ENCODE assay signal across 17 cellular contexts in the genomic region with DNA sequence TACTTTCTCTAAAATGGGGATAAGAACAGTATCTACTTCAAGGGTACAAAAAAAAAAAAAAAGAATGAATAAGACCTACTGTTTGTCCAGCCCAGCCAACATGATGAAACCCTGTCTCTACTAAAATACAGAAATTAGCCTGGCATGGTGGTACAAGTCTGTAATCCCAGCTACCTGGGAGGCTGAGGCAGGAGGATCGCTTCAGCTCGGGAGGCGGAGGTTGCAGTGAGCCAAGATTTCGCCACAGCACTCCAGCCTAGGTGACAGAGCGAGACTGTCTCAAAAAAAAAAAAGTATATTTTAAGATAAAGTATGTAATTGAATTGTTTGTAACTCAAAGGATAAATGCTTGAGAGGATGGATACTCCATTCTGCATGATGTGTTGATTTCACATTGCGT. TPM values are rescaled to one million over a fixed set of nuclear protein-coding genes. Genes with fewer than 3 reads are reported as not detected.
A peak's percentile ranks its signal among the peaks of the same experiment; 100 is the strongest.
DNase-seq lines count a peak whose midpoint lies in the region; ATAC-seq and TF ChIP-seq lines count a peak whose summit lies in the region.
"Had no signal": no experiment of that assay in that cellular context is flagged by ENCODE, and none has a peak within 500 bp of the region (broad histone marks: within the 10 kb centered on the region; RNA-seq: fewer than 3 reads in every experiment).

No MANE protein-coding gene starts in this region.

- H3K4me1 ChIP-seq in hepatocyte (ENCODE audit: insufficient read depth) = peaks cover 5% of the 10 kb centered on the region

- H3K27ac ChIP-seq in SU-DHL-6 (ENCODE audit: low read depth, low read length) = no peak overlapping the region
- H3K27ac ChIP-seq in hepatocyte = no peak overlapping the region

- H3K36me3 Mint-ChIP-seq in stimulated activated naive CD8-positive, alpha-beta T cell treated with anti-CD3 and anti-CD28 coated beads, Interleukin-15, Interleukin-2, amounts not matched to agents 100 ng/mL and 50 ng/mL, for 24 hours (ENCODE audit: low read depth) = no peaks in the 10 kb centered on the region

- H3K4me3 Mint-ChIP-seq in stimulated activated naive CD8-positive, alpha-beta T cell treated with anti-CD3 and anti-CD28 coated beads, Interleukin-15, Interleukin-2, amounts not matched to agents 100 ng/mL and 50 ng/mL, for 24 hours = peak overlapping the region; percentile 92

- TF ChIP-seq CTCF in SU-DHL-6 (IDR thresholded peaks at IDR 0.05; ENCODE audit: insufficient read depth, low read length, poor library complexity, severe bottlenecking) = no peak
- TF ChIP-seq CTCF in hepatocyte (IDR thresholded peaks at IDR 0.05; ENCODE audit: poor library complexity) = no peak

- peaks cover 6% of the 10 kb centered on the region for H4K20me1 ChIP-seq in SU-DHL-6 (ENCODE audit: low read depth, low read length)
- peaks cover 13% of the 10 kb centered on the region for H4K20me1 ChIP-seq in hepatocyte (ENCODE audit: insufficient read depth, poor library complexity, severe bottlenecking)

- H3K79me2 ChIP-seq in SU-DHL-6 (ENCODE audit: insufficient read depth, low read length) (peaks cover 66% of the 10 kb centered on the region), hepatocyte (peaks cover 60% of the 10 kb centered on the region)

- no peak for ATAC-seq in stimulated activated naive CD8-positive, alpha-beta T cell treated with anti-CD3 and anti-CD28 coated beads, Interleukin-15, Interleukin-2, amounts not matched to agents 100 U/mL and 50 U/mL, for 24 hours

- H3K4me2 ChIP-seq in SU-DHL-6 (ENCODE audit: low read depth, low read length, poor library complexity, severe bottlenecking) (peak overlapping the region; percentile 92), hepatocyte (peak overlapping the region; percentile 84)

- H3F3A ChIP-seq in SU-DHL-6 (ENCODE audit: insufficient read depth) = peaks cover 19% of the 10 kb centered on the region

- no peaks in the 10 kb centered on the region for H3K27me3 ChIP-seq in SU-DHL-6 (ENCODE audit: low read length)
- no peaks in the 10 kb centered on the region for H3K27me3 ChIP-seq in hepatocyte
- H3K27me3 ChIP-seq: tibial artery had no signal

- peaks cover 32% of the 10 kb centered on the region for H3K4me1 Mint-ChIP-seq in stimulated activated naive CD8-positive, alpha-beta T cell treated with anti-CD3 and anti-CD28 coated beads, Interleukin-15, Interleukin-2, amounts not matched to agents 100 ng/mL and 50 ng/mL, for 24 hours (ENCODE audit: low read depth)

- no peaks in the 10 kb centered on the region for H3K27me3 Mint-ChIP-seq in stimulated activated naive CD8-positive, alpha-beta T cell treated with anti-CD3 and anti-CD28 coated beads, Interleukin-15, Interleukin-2, amounts not matched to agents 100 ng/mL and 50 ng/mL, for 24 hours

- peaks cover 5% of the 10 kb centered on the region for H3K36me3 ChIP-seq in SU-DHL-6 (ENCODE audit: low read length)
- no peaks in the 10 kb centered on the region for H3K36me3 ChIP-seq in hepatocyte (replicated peaks; ENCODE audit: insufficient read depth, low read depth)
- H3K36me3 ChIP-seq: tibial artery had no signal

- H3K9me3 Mint-ChIP-seq in stimulated activated naive CD8-positive, alpha-beta T cell treated with anti-CD3 and anti-CD28 coated beads, Interleukin-15, Interleukin-2, amounts not matched to agents 100 ng/mL and 50 ng/mL, for 24 hours = no peaks in the 10 kb centered on the region

- peak overlapping the region; percentile 93 for H3K9ac ChIP-seq in SU-DHL-6 (ENCODE audit: low read length)

- H2AFZ ChIP-seq in SU-DHL-6 (ENCODE audit: low read depth, low read length, severe bottlenecking) (no peak overlapping the region), hepatocyte (no peak overlapping the region)

- H3K27ac Mint-ChIP-seq in stimulated activated naive CD8-positive, alpha-beta T cell treated with anti-CD3 and anti-CD28 coated beads, Interleukin-15, Interleukin-2, amounts not matched to agents 100 ng/mL and 50 ng/mL, for 24 hours = no peak overlapping the region

- DNase-seq in stimulated activated naive CD8-positive, alpha-beta T cell treated with anti-CD3 and anti-CD28 coated beads, Interleukin-15, Interleukin-2, amounts not matched to agents 100 U/mL and 50 U/mL, for 24 hours = no peak
- no peak for DNase-seq in hepatocyte (ENCODE audit: low spot score)
- DNase-seq in hippocampal formation (lab: John Stamatoyannopoulos, UW) = no peak
- DNase-seq in D341Med (ENCODE audit: low spot score) = no peak
- DNase-seq in ureter (ENCODE audit: low spot score) = no peak
- DNase-seq in SIG-M5 treated with dmso at 0.1 percent for 504 hours (lab: John Stamatoyannopoulos, UW; ENCODE audit: unreplicated experiment) = no peak
- DNase-seq: activated CD4-positive, alpha-beta T cell treated with anti-CD3 and anti-CD28 coated beads, Interleukin-2, amount 50 U/mL, for 1 hour; kidney; midbrain; NCI-H1105 treated with DMSO at 0.1 percent for 48 hours; NCI-H446; OCI-M1; psoas muscle; stimulated activated CD4-positive, alpha-beta T cell treated with anti-CD3 and anti-CD28 coated beads, Interleukin-15, amount 100 ng/mL, for 24 hours; tibial artery had no signal

- H3K9me2 ChIP-seq in SU-DHL-6 (replicated peaks; ENCODE audit: insufficient read depth, low read length) (no peaks in the 10 kb centered on the region), hepatocyte (replicated peaks; ENCODE audit: insufficient read depth) (no peaks in the 10 kb centered on the region)

- 100% methylated on average over 6 of the region's 6 CpGs for WGBS in hepatocyte (ENCODE audit: low lambda C conversion rate, missing lambda C conversion rate)

- H3K4me3 ChIP-seq in SU-DHL-6 (ENCODE audit: insufficient read depth, low read length, poor library complexity, severe bottlenecking) (peak overlapping the region; percentile 98), hepatocyte (no peak overlapping the region)

- H3K9me3 ChIP-seq in SU-DHL-6 (ENCODE audit: insufficient read depth, low read length) (no peaks in the 10 kb centered on the region), hepatocyte (ENCODE audit: low read depth) (no peaks in the 10 kb centered on the region)
- H3K9me3 ChIP-seq: psoas muscle, tibial artery had no signal

RNA-seq across cellular contexts. Expression of a gene that starts 2.0 kb away (rescaled TPM):
- total RNA-seq in hepatocyte (11.7 and 14.3 TPM in 2 replicates), ureter (20.9 TPM)
- polyA plus RNA-seq in hepatocyte = 3.2 and 3.3 TPM in 2 replicates

RNA-seq across cellular contexts. Expression of a gene that starts 36.6 kb away (rescaled TPM):
- total RNA-seq in hepatocyte = 86.9 and 95.2 TPM in 2 replicates
- 224 and 256 TPM in 2 replicates for polyA plus RNA-seq in hepatocyte
- 67.0 TPM for total RNA-seq in ureter
